1 cellular context compared by ENCODE assay signal in the genomic region with DNA sequence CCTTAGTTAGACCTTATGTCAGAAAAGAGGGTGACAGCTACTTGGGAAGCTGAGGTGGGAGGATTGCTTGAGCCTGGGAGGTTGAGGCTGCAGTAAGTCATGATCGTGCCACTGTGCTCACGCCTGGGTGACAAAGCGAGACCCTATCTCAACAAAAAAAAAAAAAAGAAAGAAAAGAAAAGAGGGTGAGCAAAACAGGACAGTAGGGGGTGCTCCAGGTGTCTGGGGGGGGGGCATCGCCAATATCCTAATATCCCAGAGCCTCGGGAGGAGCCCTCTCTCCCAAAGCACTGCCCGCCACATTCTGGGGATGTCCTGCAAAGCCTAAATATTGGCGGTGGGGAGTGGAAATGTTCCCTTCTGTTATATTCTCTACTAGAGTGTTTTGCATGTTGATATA.
TF ChIP-seq lines count a peak whose summit lies in the region.

No MANE protein-coding gene starts in this region.

TF ChIP-seq in K562, 482 proteins besides CTCF, POLR2A, EP300 and RAD21 (continued from another document):
- TF ChIP-seq, protein P1, sequence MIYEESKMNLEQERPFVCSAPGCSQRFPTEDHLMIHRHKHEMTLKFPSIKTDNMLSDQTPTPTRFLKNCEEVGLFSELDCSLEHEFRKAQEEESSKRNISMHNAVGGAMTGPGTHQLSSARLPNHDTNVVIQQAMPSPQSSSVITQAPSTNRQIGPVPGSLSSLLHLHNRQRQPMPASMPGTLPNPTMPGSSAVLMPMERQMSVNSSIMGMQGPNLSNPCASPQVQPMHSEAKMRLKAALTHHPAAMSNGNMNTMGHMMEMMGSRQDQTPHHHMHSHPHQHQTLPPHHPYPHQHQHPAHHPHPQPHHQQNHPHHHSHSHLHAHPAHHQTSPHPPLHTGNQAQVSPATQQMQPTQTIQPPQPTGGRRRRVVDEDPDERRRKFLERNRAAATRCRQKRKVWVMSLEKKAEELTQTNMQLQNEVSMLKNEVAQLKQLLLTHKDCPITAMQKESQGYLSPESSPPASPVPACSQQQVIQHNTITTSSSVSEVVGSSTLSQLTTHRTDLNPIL (CRISPR knock-in tag; IDR thresholded peaks at IDR 0.05) = no peak
- TF ChIP-seq, protein P2, sequence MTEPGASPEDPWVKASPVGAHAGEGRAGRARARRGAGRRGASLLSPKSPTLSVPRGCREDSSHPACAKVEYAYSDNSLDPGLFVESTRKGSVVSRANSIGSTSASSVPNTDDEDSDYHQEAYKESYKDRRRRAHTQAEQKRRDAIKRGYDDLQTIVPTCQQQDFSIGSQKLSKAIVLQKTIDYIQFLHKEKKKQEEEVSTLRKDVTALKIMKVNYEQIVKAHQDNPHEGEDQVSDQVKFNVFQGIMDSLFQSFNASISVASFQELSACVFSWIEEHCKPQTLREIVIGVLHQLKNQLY (CRISPR knock-in tag; conservative IDR thresholded peaks at IDR 0.05) = no peak
- no peak for TF ChIP-seq SRSF7 (optimal IDR thresholded peaks at IDR 0.05; ENCODE audit: low read depth, low read length)
TF ChIP-seq in K562: peak in this region for 2.
